ENCODE assay signal across 8 cellular contexts in genomic region chr5:10760976-10761841, GRCh38. TPM values are rescaled to one million over a fixed set of nuclear protein-coding genes. Genes with fewer than 3 reads are reported as not detected.
DNase-seq lines count a peak whose midpoint lies in the region; TF ChIP-seq lines count a peak whose summit lies in the region.

DAP (minus strand) TSS chr5:10761234; CDS start chr5:10761068, 166 bp downstream.

- no peaks in the 10 kb centered on the region for H3K36me3 ChIP-seq in neural cell (ENCODE audit: insufficient read depth, low read length)
- H3K36me3 ChIP-seq in stomach: no peaks in the 10 kb centered on the region

- TF ChIP-seq CTCF in fibroblast of villous mesenchyme (IDR thresholded peaks at IDR 0.05; ENCODE audit: insufficient read depth, low read depth, low read length) (no peak), neural cell (IDR thresholded peaks at IDR 0.05; ENCODE audit: poor library complexity, severe bottlenecking) (no peak), stomach (IDR thresholded peaks at IDR 0.05) (no peak)

- peak within 1 kb of the TSS; percentile 61 for H3K9ac ChIP-seq in neural cell (ENCODE audit: low read length)

- H3K4me3 ChIP-seq in fibroblast of villous mesenchyme (ENCODE audit: low read depth, low read length) (peak within 1 kb of the TSS; percentile 57), neural cell (ENCODE audit: low read length) (peak within 1 kb of the TSS; percentile 71), stomach (peak within 1 kb of the TSS; percentile 64 to 87 (median 82))

- no peaks in the 10 kb centered on the region for H3K79me2 ChIP-seq in neural cell (replicated peaks; ENCODE audit: insufficient read depth, low read length)

- H3F3A ChIP-seq in neural cell (ENCODE audit: insufficient read depth, low read length, poor library complexity, severe bottlenecking): no peaks in the 10 kb centered on the region

- peak; percentile 87 for DNase-seq in EL
- peak; percentile 47 for DNase-seq in GOT3 (lab: John Stamatoyannopoulos, UW)
- DNase-seq in LHCN-M2 (ENCODE audit: low read depth): peak; percentile 79
- DNase-seq in SHP77 (lab: John Stamatoyannopoulos, UW): peak; percentile 82 to 93
- peak; percentile 92 for DNase-seq in activated gamma-delta T cell (lab: John Stamatoyannopoulos, UW)
- DNase-seq in fibroblast of villous mesenchyme (ENCODE audit: low read depth): peak; percentile 87
- peak; percentile 92 for DNase-seq in stomach

- no peak for TF ChIP-seq RAD21 in neural cell (conservative IDR thresholded peaks at IDR 0.05)

- peak within 1 kb of the TSS; percentile 80 for H3K4me2 ChIP-seq in neural cell (ENCODE audit: low read length)

- TF ChIP-seq EP300 in neural cell (conservative IDR thresholded peaks at IDR 0.05; ENCODE audit: poor library complexity, severe bottlenecking): no peak
- TF ChIP-seq EP300 in stomach (IDR thresholded peaks at IDR 0.05): no peak

- H3K27me3 ChIP-seq in neural cell (ENCODE audit: insufficient read depth, low read depth, low read length) (no peaks in the 10 kb centered on the region), stomach (no peaks in the 10 kb centered on the region)

- no peaks in the 10 kb centered on the region for H3K9me2 ChIP-seq in neural cell (ENCODE audit: insufficient read depth, low read length)

- H3K27ac ChIP-seq in neural cell (ENCODE audit: low read length): peak within 1 kb of the TSS; percentile 3
- peak within 1 kb of the TSS; percentile 93 to 100 (median 99) for H3K27ac ChIP-seq in stomach

- H2AFZ ChIP-seq in neural cell (ENCODE audit: low read depth, low read length): peak within 1 kb of the TSS; percentile 56

- intact Hi-C loops in stomach (cut with DNase I; ENCODE audit: low total_unique reads): no loop called here

- H3K9me3 ChIP-seq in neural cell (ENCODE audit: low read length) (no peaks in the 10 kb centered on the region), stomach (no peaks in the 10 kb centered on the region)

- TF ChIP-seq POLR2A in stomach (IDR thresholded peaks at IDR 0.05): no peak

- 0 to 3% (median 1%) methylated on average over 27 to 95 of the region's 109 CpGs for WGBS in stomach, 5 donors

- peaks cover 41 to 64% (median 51%) of the 10 kb centered on the region in 4 donors for H3K4me1 ChIP-seq in stomach

- no peaks in the 10 kb centered on the region for H4K20me1 ChIP-seq in neural cell (ENCODE audit: insufficient read depth)

TF ChIP-seq in neural cell, 6 proteins besides CTCF, POLR2A, EP300 and RAD21:
- peak; percentile 57 for TF ChIP-seq MXI1 (conservative IDR thresholded peaks at IDR 0.05; ENCODE audit: poor library complexity, severe bottlenecking)
- no peak for TF ChIP-seq TAF1 (IDR thresholded peaks at IDR 0.05; ENCODE audit: low read depth)
- no peak for TF ChIP-seq POLR2AphosphoS5 (IDR thresholded peaks at IDR 0.05)

RNA-seq across cellular contexts. Expression of gene DAP, which starts in this region (rescaled TPM):
- total RNA-seq in LHCN-M2 (2014; rRNA removed) (45.0 and 62.7 TPM in 2 replicates), fibroblast of villous mesenchyme (43.2 TPM in 2 replicates), stomach (100 to 1,000 TPM in 2 of 5 donors, 10 to 100 TPM in 2, 1 to 10 TPM in 1; 9.3 to 184 (median 66.9) TPM)
- polyA plus RNA-seq in LHCN-M2 (2012): 161 TPM
- polyA plus RNA-seq in neural cell (9.3 and 10.4 TPM in 2 replicates), stomach (100 to 1,000 TPM in 2 of 3 donors, 10 to 100 TPM in 1; 52.6 to 161 (median 150) TPM)
- polyA minus RNA-seq in neural cell: 9.0 and 9.3 TPM in 2 replicates

Comparison
In these comparisons a context has a peak if more than half of its experiments do, and no peak if none do; other contexts are left out.
1. Peak in every context shown above with its lines: DNase-seq, H3K4me3 ChIP-seq and H3K27ac ChIP-seq.